ENCODE assay signal across 11 cellular contexts in the genomic region with DNA sequence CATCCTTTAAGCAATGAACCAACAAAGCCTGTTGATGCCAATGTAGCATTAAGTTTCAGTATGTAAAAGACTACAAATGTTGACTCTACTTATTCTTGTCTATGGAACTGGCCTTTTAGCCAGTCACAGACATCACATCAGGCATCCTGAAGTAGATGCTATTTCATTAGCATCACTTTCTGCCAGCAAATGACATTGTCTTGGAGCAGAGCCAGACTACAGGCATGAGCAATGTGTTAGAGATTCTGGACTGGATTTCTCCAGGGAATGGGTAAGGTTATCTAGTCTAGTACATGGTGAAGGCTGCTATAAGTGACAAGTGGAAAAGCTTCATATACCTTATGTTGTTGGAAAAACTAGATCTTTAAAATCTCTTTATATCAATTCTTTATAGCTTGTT.
DNase-seq lines count a peak whose midpoint lies in the region; ATAC-seq and TF ChIP-seq lines count a peak whose summit lies in the region.
"Had no signal": no experiment of that assay in that cellular context is flagged by ENCODE, and none has a peak within 500 bp of the region (broad histone marks: within the 10 kb centered on the region; RNA-seq: fewer than 3 reads in every experiment).

No MANE protein-coding gene starts in this region.

- no peaks in the 10 kb centered on the region for H3K9me2 ChIP-seq in SK-N-SH

- peak; percentile 26 for TF ChIP-seq RAD21 in SK-N-SH (IDR thresholded peaks at IDR 0.05; ENCODE audit: low read length)

- H3K27ac ChIP-seq in SK-N-SH (ENCODE audit: low read depth in 2 of 2, low read length in 1 of 2) (peak overlapping the region in 1 of 2 experiments; percentile 83; a peak in 2 of 4 replicates), cardiac muscle cell (no peak overlapping the region)
- H3K27ac ChIP-seq in CD4-positive, alpha-beta T cell (ENCODE audit: low read depth, low read length): no peak overlapping the region
- H3K27ac ChIP-seq: body of pancreas had no signal

- peaks cover 0 to 13% of the 10 kb centered on the region in 2 experiments; a peak in 2 of 4 replicates for H3K4me1 ChIP-seq in SK-N-SH (ENCODE audit: control insufficient read depth in 1 of 2, insufficient read depth in 2 of 2, low read depth in 1 of 2, low read length in 1 of 2)
- no peaks in the 10 kb centered on the region for H3K4me1 ChIP-seq in cardiac muscle cell (ENCODE audit: low read depth)
- H3K4me1 ChIP-seq: body of pancreas had no signal

- H3K4me2 ChIP-seq in SK-N-SH: no peak overlapping the region

- no peak overlapping the region for H3K27ac Mint-ChIP-seq in activated CD4-positive, alpha-beta T cell treated with anti-CD3 and anti-CD28 coated beads, Interleukin-2, amount 10 ng/mL, durations not matched to agents 24 days and 14 days
- H3K27ac Mint-ChIP-seq in stimulated activated memory B cell treated with anti-CD40 and anti-IgM and Interleukin-4, amounts not matched to agents 10 μg/mL and 1 μg/mL and 100 μg/mL, for 72 hours: no peak overlapping the region
- no peak overlapping the region for H3K27ac Mint-ChIP-seq in CD4-positive, alpha-beta T cell
- H3K27ac Mint-ChIP-seq: activated CD8-positive, alpha-beta T cell treated with anti-CD3 and anti-CD28 coated beads, Interleukin-2, amount 10 ng/mL, durations not matched to agents 7 days and 5 days; B cell had no signal

- H3K36me3 ChIP-seq in SK-N-SH (replicated peaks in 1 of 2; ENCODE audit: control insufficient read depth in 1 of 2, insufficient read depth in 2 of 2, low read length in 1 of 2) (no peaks in the 10 kb centered on the region), cardiac muscle cell (no peaks in the 10 kb centered on the region)

- no peaks in the 10 kb centered on the region for H3F3A ChIP-seq in SK-N-SH (replicated peaks; ENCODE audit: insufficient read depth)

- H3K27me3 Mint-ChIP-seq in activated CD4-positive, alpha-beta T cell treated with anti-CD3 and anti-CD28 coated beads, Interleukin-2, amount 10 ng/mL, durations not matched to agents 24 days and 14 days: no peaks in the 10 kb centered on the region
- H3K27me3 Mint-ChIP-seq in stimulated activated memory B cell treated with anti-CD40 and anti-IgM and Interleukin-4, amounts not matched to agents 10 μg/mL and 1 μg/mL and 100 μg/mL, for 72 hours: no peaks in the 10 kb centered on the region
- H3K27me3 Mint-ChIP-seq in CD4-positive, alpha-beta T cell: no peaks in the 10 kb centered on the region
- H3K27me3 Mint-ChIP-seq: B cell had no signal

- no peaks in the 10 kb centered on the region for H3K4me1 Mint-ChIP-seq in activated CD4-positive, alpha-beta T cell treated with anti-CD3 and anti-CD28 coated beads, Interleukin-2, amount 10 ng/mL, durations not matched to agents 24 days and 14 days
- H3K4me1 Mint-ChIP-seq in stimulated activated memory B cell treated with anti-CD40 and anti-IgM and Interleukin-4, amounts not matched to agents 10 μg/mL and 1 μg/mL and 100 μg/mL, for 72 hours: no peaks in the 10 kb centered on the region
- H3K4me1 Mint-ChIP-seq in CD4-positive, alpha-beta T cell (ENCODE audit: low read depth): no peaks in the 10 kb centered on the region
- H3K4me1 Mint-ChIP-seq: B cell had no signal

- CTCF ChIA-PET in SK-N-SH (lab: Yijun Ruan, JAX): interaction anchor here (0.9 to 7.4 kb wide), 14 partner anchors 16 to 1330 kb away, joined by 3 to 153 read pairs (median 3); a partner anchor contains a TSS
- CTCF ChIA-PET in CD4-positive, alpha-beta T cell (lab: Charles Lee): no interaction called here

- no peaks in the 10 kb centered on the region for H4K20me1 ChIP-seq in SK-N-SH (ENCODE audit: insufficient read depth)

- no peak overlapping the region for H2AFZ ChIP-seq in SK-N-SH (ENCODE audit: low read depth)

- no peaks in the 10 kb centered on the region for H3K27me3 ChIP-seq in SK-N-SH (ENCODE audit: insufficient read depth)
- H3K27me3 ChIP-seq in cardiac muscle cell: no peaks in the 10 kb centered on the region
- no peaks in the 10 kb centered on the region for H3K27me3 ChIP-seq in CD4-positive, alpha-beta T cell (ENCODE audit: control insufficient read depth, insufficient read depth, low read length)
- H3K27me3 ChIP-seq: body of pancreas had no signal

- H3K4me3 ChIP-seq in SK-N-SH (ENCODE audit: low read depth in 2 of 2, low read length in 1 of 2) (no peak overlapping the region), cardiac muscle cell (no peak overlapping the region)
- H3K4me3 ChIP-seq: body of pancreas had no signal

- POLR2A ChIA-PET in SK-N-SH (lab: Yijun Ruan, JAX): no interaction called here
- POLR2A ChIA-PET in CD4-positive, alpha-beta T cell (lab: Charles Lee): interaction anchor here (0.6 kb wide), 1 partner anchor 175 kb away, joined by 4 read pairs; no protein-coding TSS in a partner anchor

- TF ChIP-seq CTCF in SK-N-SH (IDR thresholded peaks at IDR 0.05) (no peak), cardiac muscle cell (IDR thresholded peaks at IDR 0.05; ENCODE audit: low read depth, low read length) (no peak)
- no peak for TF ChIP-seq CTCF in CD4-positive, alpha-beta T cell (IDR thresholded peaks at IDR 0.05)

- DNase-seq in Ammon's horn (ENCODE audit: low spot score) (peak; percentile 79), NCI-H1436 treated with DMSO at 0.1 percent for 48 hours (lab: John Stamatoyannopoulos, UW) (peak; percentile 36), SK-N-SH (peak; percentile 36), cardiac muscle cell (ENCODE audit: low read depth in 1 of 2, low spot score in 1 of 2) (peak; percentile 12 to 71), NCI-H146 (lab: John Stamatoyannopoulos, UW) (no peak)
- no peak for DNase-seq in activated CD4-positive, alpha-beta T cell treated with anti-CD3 and anti-CD28 coated beads, Interleukin-2, amount 10 ng/mL, durations not matched to agents 24 days and 14 days
- no peak for DNase-seq in CD4-positive, alpha-beta T cell
- DNase-seq: activated CD8-positive, alpha-beta T cell treated with anti-CD3 and anti-CD28 coated beads, Interleukin-2, amount 10 ng/mL, durations not matched to agents 7 days and 5 days had no signal

- H3K9me3 ChIP-seq in SK-N-SH: no peaks in the 10 kb centered on the region
- no peaks in the 10 kb centered on the region for H3K9me3 ChIP-seq in cardiac muscle cell (ENCODE audit: low read depth)
- no peaks in the 10 kb centered on the region for H3K9me3 ChIP-seq in CD4-positive, alpha-beta T cell (ENCODE audit: control insufficient read depth, low read length)
- H3K9me3 ChIP-seq: body of pancreas had no signal

- no peak for ATAC-seq in stimulated activated memory B cell treated with anti-CD40 and anti-IgM and Interleukin-4, amounts not matched to agents 10 μg/mL and 1 μg/mL and 100 μg/mL, for 72 hours
- no peak for ATAC-seq in CD4-positive, alpha-beta T cell (ENCODE audit: poor library complexity)
- ATAC-seq: activated CD8-positive, alpha-beta T cell treated with anti-CD3 and anti-CD28 coated beads, Interleukin-2, amount 10 ng/mL, durations not matched to agents 7 days and 5 days; body of pancreas had no signal

- H3K9ac ChIP-seq in SK-N-SH: no peak overlapping the region

- H3K4me3 Mint-ChIP-seq in activated CD4-positive, alpha-beta T cell treated with anti-CD3 and anti-CD28 coated beads, Interleukin-2, amount 10 ng/mL, durations not matched to agents 24 days and 14 days: no peak overlapping the region
- H3K4me3 Mint-ChIP-seq in stimulated activated memory B cell treated with anti-CD40 and anti-IgM and Interleukin-4, amounts not matched to agents 10 μg/mL and 1 μg/mL and 100 μg/mL, for 72 hours: no peak overlapping the region
- no peak overlapping the region for H3K4me3 Mint-ChIP-seq in CD4-positive, alpha-beta T cell
- H3K4me3 Mint-ChIP-seq: activated CD8-positive, alpha-beta T cell treated with anti-CD3 and anti-CD28 coated beads, Interleukin-2, amount 10 ng/mL, durations not matched to agents 7 days and 5 days; B cell had no signal

- intact Hi-C loops in activated CD4-positive, alpha-beta T cell treated with anti-CD3 and anti-CD28 coated beads, Interleukin-2, amount 10 ng/mL, durations not matched to agents 24 days and 14 days (cut with micrococcal nuclease): loop anchor here (2.0 kb wide), 1 partner anchor 139 kb away; no protein-coding TSS in a partner anchor
- intact Hi-C loops in CD4-positive, alpha-beta T cell (cut with DNase I, micrococcal nuclease): no loop called here

- TF ChIP-seq EP300 in SK-N-SH (IDR thresholded peaks at IDR 0.05; ENCODE audit: borderline replicate concordance in 1 of 2, low read depth in 1 of 2, low read length in 1 of 2): peak in 1 of 2 experiments; percentile 76; a peak in 2 of 4 replicates

- no peaks in the 10 kb centered on the region for H3K36me3 Mint-ChIP-seq in activated CD4-positive, alpha-beta T cell treated with anti-CD3 and anti-CD28 coated beads, Interleukin-2, amount 10 ng/mL, durations not matched to agents 24 days and 14 days (ENCODE audit: low read depth)
- no peaks in the 10 kb centered on the region for H3K36me3 Mint-ChIP-seq in stimulated activated memory B cell treated with anti-CD40 and anti-IgM and Interleukin-4, amounts not matched to agents 10 μg/mL and 1 μg/mL and 100 μg/mL, for 72 hours
- no peaks in the 10 kb centered on the region for H3K36me3 Mint-ChIP-seq in CD4-positive, alpha-beta T cell (ENCODE audit: low read depth)

- no peaks in the 10 kb centered on the region for H3K79me2 ChIP-seq in SK-N-SH (ENCODE audit: insufficient read depth)

- no peaks in the 10 kb centered on the region for H3K9me3 Mint-ChIP-seq in activated CD4-positive, alpha-beta T cell treated with anti-CD3 and anti-CD28 coated beads, Interleukin-2, amount 10 ng/mL, durations not matched to agents 24 days and 14 days
- H3K9me3 Mint-ChIP-seq in stimulated activated memory B cell treated with anti-CD40 and anti-IgM and Interleukin-4, amounts not matched to agents 10 μg/mL and 1 μg/mL and 100 μg/mL, for 72 hours: peaks cover 2% of the 10 kb centered on the region
- no peaks in the 10 kb centered on the region for H3K9me3 Mint-ChIP-seq in CD4-positive, alpha-beta T cell

TF ChIP-seq in SK-N-SH, 30 proteins besides CTCF, POLR2A, EP300 and RAD21:
- peak; percentile 64; the same call in 1 of the 2 replicates for TF ChIP-seq RCOR1 (IDR thresholded peaks at IDR 0.05; ENCODE audit: low read length)
- no peak for TF ChIP-seq JUND (IDR thresholded peaks at IDR 0.05)
- no peak for TF ChIP-seq NRF1 (IDR thresholded peaks at IDR 0.05; ENCODE audit: low read depth, low read length)
- TF ChIP-seq CHD2 (IDR thresholded peaks at IDR 0.05; ENCODE audit: low read length, partially characterized antibody): peak; percentile 72
- no peak for TF ChIP-seq YY1 (IDR thresholded peaks at IDR 0.05; ENCODE audit: low read depth)
- TF ChIP-seq MXI1 (IDR thresholded peaks at IDR 0.05; ENCODE audit: low read depth, low read length): peak; percentile 70; the same call in 1 of the 2 replicates
- peak; percentile 61 for TF ChIP-seq GATA2 (CRISPR knock-in tag; IDR thresholded peaks at IDR 0.05)
- no peak for TF ChIP-seq ELF1 (IDR thresholded peaks at IDR 0.05)
- TF ChIP-seq POLR2AphosphoS5 (IDR thresholded peaks at IDR 0.05; ENCODE audit: low read depth, low read length): no peak
- TF ChIP-seq NFIC (IDR thresholded peaks at IDR 0.05; ENCODE audit: borderline replicate concordance): peak; percentile 44; the same call in 1 of the 2 replicates
- peak; percentile 2; the same call in 1 of the 2 replicates for TF ChIP-seq SMC3 (IDR thresholded peaks at IDR 0.05; ENCODE audit: low read depth, low read length)

Comparison
In these comparisons a context has a peak if more than half of its experiments do, and no peak if none do; other contexts are left out.
1. DNase-seq: peak in Ammon's horn (single experiment), NCI-H1436 treated with DMSO at 0.1 percent for 48 hours (single experiment), SK-N-SH (single experiment) and cardiac muscle cell (2 of 2); none in activated CD4-positive, alpha-beta T cell treated with anti-CD3 and anti-CD28 coated beads, Interleukin-2, amount 10 ng/mL, durations not matched to agents 24 days and 14 days (single experiment), NCI-H146 (single experiment) and CD4-positive, alpha-beta T cell (0 of 10).